In the genomic region with DNA sequence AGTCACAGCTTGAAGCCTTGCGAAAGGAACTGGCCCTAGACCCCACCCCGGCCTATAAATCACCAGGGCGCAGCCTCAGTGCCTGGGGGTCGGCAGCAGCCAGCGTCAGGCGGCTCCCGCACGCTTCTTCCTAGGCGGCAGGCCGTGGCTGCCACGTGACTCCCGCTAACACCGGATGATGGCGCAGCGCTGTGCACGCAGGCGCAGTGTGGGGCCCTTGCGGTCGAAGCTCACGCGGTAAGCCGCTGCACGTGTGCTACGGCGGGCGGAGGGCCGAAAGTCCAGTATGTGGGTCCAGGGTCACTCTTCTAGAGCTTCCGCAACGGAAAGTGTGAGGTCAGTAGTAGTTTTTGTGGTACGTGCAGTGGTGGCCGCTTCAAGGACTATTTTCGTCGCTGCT, we compare ENCODE assay signal across 19 cellular contexts.
"Had no signal": no experiment of that assay in that cellular context is flagged by ENCODE, and none has a peak within 500 bp of the region (broad histone marks: within the 10 kb centered on the region; RNA-seq: fewer than 3 reads in every experiment).

A gene with protein sequence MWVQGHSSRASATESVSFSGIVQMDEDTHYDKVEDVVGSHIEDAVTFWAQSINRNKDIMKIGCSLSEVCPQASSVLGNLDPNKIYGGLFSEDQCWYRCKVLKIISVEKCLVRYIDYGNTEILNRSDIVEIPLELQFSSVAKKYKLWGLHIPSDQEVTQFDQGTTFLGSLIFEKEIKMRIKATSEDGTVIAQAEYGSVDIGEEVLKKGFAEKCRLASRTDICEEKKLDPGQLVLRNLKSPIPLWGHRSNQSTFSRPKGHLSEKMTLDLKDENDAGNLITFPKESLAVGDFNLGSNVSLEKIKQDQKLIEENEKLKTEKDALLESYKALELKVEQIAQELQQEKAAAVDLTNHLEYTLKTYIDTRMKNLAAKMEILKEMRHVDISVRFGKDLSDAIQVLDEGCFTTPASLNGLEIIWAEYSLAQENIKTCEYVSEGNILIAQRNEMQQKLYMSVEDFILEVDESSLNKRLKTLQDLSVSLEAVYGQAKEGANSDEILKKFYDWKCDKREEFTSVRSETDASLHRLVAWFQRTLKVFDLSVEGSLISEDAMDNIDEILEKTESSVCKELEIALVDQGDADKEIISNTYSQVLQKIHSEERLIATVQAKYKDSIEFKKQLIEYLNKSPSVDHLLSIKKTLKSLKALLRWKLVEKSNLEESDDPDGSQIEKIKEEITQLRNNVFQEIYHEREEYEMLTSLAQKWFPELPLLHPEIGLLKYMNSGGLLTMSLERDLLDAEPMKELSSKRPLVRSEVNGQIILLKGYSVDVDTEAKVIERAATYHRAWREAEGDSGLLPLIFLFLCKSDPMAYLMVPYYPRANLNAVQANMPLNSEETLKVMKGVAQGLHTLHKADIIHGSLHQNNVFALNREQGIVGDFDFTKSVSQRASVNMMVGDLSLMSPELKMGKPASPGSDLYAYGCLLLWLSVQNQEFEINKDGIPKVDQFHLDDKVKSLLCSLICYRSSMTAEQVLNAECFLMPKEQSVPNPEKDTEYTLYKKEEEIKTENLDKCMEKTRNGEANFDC (plus strand): TSS at position 220 of the 400 bp plus-strand sequence. CDS start 67 bp downstream, at position 287.

- H3K4me3 ChIP-seq: esophagus squamous epithelium, transverse colon had no signal

- FAIRE-seq: TTC549 had no signal

- H3K27me3 ChIP-seq: esophagus squamous epithelium, transverse colon had no signal

- ATAC-seq: activated CD8-positive, alpha-beta memory T cell treated with anti-CD3 and anti-CD28 coated beads, Interleukin-2, amount 10 ng/mL, durations not matched to agents 7 days and 5 days; activated T-helper 17 cell treated with anti-CD3 and anti-CD28 coated beads, Interleukin-2, amount 50 U/mL, for 72 hours had no signal

- DNase-seq: activated B cell treated with CpG ODN at 0.5 μM for 24 hours; activated CD4-positive, alpha-beta memory T cell treated with anti-CD3 and anti-CD28 coated beads, Interleukin-2, amount 10 ng/mL, durations not matched to agents 7 days and 5 days; activated CD4-positive, alpha-beta T cell treated with anti-CD3 and anti-CD28 coated beads for 48 hours; activated CD8-positive, alpha-beta memory T cell treated with anti-CD3 and anti-CD28 coated beads, Interleukin-2, amount 10 ng/mL, durations not matched to agents 7 days and 5 days; activated naive CD4-positive, alpha-beta T cell; activated naive CD8-positive, alpha-beta T cell treated with anti-CD3 and anti-CD28 coated beads, Interleukin-2, amount 10 ng/mL, durations not matched to agents 7 days and 5 days; amygdala; caudate nucleus; effector memory CD4-positive, alpha-beta T cell; esophagus squamous epithelium; nucleus accumbens; stimulated activated CD4-positive, alpha-beta T cell treated with anti-CD3 and anti-CD28 coated beads, Interleukin-12 subunit alpha, Interleukin-12 subunit beta, amount 100 ng/mL, for 4 hours; stimulated activated CD4-positive, alpha-beta T cell treated with anti-CD3 and anti-CD28 coated beads, Interleukin-1b, Interleukin-23, amount 100 ng/mL, for 48 hours; stimulated activated CD8-positive, alpha-beta memory T cell treated with anti-CD3 and anti-CD28 coated beads, Interleukin-4, amount 100 ng/mL, for 48 hours; stimulated activated naive CD4-positive, alpha-beta T cell treated with Interleukin-2 at 50 U/mL for 16 hours; substantia nigra; transverse colon had no signal

- H3K4me1 ChIP-seq: esophagus squamous epithelium had no signal

- H3K27ac ChIP-seq: esophagus squamous epithelium had no signal
